In the genomic region with DNA sequence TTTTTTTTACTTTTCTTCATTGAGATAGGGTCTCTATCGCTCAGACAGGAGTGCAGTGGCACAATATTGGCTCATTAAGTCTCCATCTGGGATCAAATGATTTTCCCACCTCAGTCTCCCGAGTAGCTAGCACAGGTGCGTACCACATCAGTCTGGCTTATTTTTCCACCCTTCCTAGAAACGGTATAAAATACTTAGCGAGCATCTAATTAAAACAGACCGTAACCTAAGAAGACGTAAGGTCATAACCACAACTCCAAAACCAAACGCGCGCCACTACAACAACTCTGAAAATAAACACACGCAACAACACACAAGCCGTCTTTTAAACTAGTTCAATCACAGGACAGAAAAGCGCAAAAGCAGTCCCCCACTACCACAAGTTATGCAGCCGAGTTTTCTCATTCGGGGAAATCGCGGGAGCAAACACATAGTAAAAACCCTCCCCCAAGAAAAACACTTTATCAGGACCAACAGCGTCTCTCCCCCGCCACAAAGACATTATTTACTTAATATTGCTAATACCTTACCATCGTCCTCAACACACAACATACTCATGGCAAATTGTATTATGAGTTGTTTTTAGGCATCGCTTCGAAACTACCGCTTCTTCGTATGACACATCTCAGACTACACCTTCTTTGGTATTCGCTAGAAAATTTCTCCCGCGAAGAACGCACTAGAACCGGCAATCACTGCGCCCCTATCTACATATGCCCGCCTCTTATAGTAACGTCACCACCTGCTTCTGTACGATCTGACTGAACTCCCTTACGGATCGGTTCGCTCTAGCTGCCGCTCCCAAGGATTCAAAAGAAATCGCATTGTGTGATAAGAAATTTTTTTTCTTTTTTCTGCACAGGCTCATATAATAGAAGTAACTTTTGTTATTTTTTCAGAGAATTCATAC, we compare ENCODE assay signal across 1 cellular context.
TF ChIP-seq lines count a peak whose summit lies in the region.

No MANE protein-coding gene starts in this region.

TF ChIP-seq in K562, 482 proteins besides CTCF, POLR2A, EP300 and RAD21 (continued from another document and continues in another):
- TF ChIP-seq ZNF609 (CRISPR knock-in tag; IDR thresholded peaks at IDR 0.05; ENCODE audit: borderline replicate concordance) (peak; percentile 97; the same call in 1 of the 2 replicates), CHAMP1 (IDR thresholded peaks at IDR 0.05) (peak; percentile 71; the same call in 1 of the 2 replicates), ZNF282 (CRISPR knock-in tag; IDR thresholded peaks at IDR 0.05) (peak; percentile 67; the same call in 1 of the 2 replicates), ZNF589 (CRISPR knock-in tag; IDR thresholded peaks at IDR 0.05; ENCODE audit: low read depth) (peak; percentile 54; the same call in 1 of the 2 replicates), KLF6 (CRISPR knock-in tag; IDR thresholded peaks at IDR 0.05; ENCODE audit: borderline replicate concordance) (peak; percentile 90; the same call in 1 of the 2 replicates), ZNF766 (CRISPR knock-in tag; conservative IDR thresholded peaks at IDR 0.05) (peak; percentile 88), HMG20A (CRISPR knock-in tag; conservative IDR thresholded peaks at IDR 0.05) (peak; percentile 97), NR2F6 (CRISPR knock-in tag; IDR thresholded peaks at IDR 0.05) (peak; percentile 100), CEBPG (CRISPR knock-in tag; IDR thresholded peaks at IDR 0.05) (0 out of 2 replicates have a peak, but pooled peaks have one; percentile 44), CEBPG (tag; conservative IDR thresholded peaks at IDR 0.05 in 1 of 2, IDR thresholded peaks at IDR 0.05 in 1 of 2) (0 out of 4 replicates have a peak, but pooled peaks of 1 of the 2 experiments have one; percentile 26), BRD9 (IDR thresholded peaks at IDR 0.05; ENCODE audit: low read depth, partially characterized antibody) (no peak), CREB3L1 (IDR thresholded peaks at IDR 0.05; ENCODE audit: borderline replicate concordance, low read depth) (no peak), FOSL1 (tag; conservative IDR thresholded peaks at IDR 0.05) (peak; percentile 61), FOXM1 (IDR thresholded peaks at IDR 0.05; ENCODE audit: low read depth) (peak; percentile 57), FOXM1 (CRISPR knock-in tag; IDR thresholded peaks at IDR 0.05; ENCODE audit: low read depth) (peak; percentile 66; the same call in 1 of the 2 replicates), PTRF (tag; IDR thresholded peaks at IDR 0.05) (no peak), TGIF2 (CRISPR knock-in tag; IDR thresholded peaks at IDR 0.05) (peak; percentile 92), BRF1 (IDR thresholded peaks at IDR 0.05; ENCODE audit: borderline replicate concordance, extremely low read depth, insufficient read length) (no peak), ZNF778 (CRISPR knock-in tag; IDR thresholded peaks at IDR 0.05) (peak; percentile 92; the same call in 1 of the 2 replicates), KHSRP (IDR thresholded peaks at IDR 0.05) (peak; percentile 99), FOXJ3 (CRISPR knock-in tag; IDR thresholded peaks at IDR 0.05) (peak; percentile 46; the same call in 1 of the 2 replicates), SPI1 (IDR thresholded peaks at IDR 0.05; ENCODE audit: borderline replicate concordance, low read depth, low read length) (0 out of 2 replicates have a peak, but pooled peaks have one; percentile 2), KLF10 (CRISPR knock-in tag; IDR thresholded peaks at IDR 0.05) (peak; percentile 100), NFIC (IDR thresholded peaks at IDR 0.05) (peak; percentile 90), MEF2A (IDR thresholded peaks at IDR 0.05; ENCODE audit: control insufficient read depth, low read depth, low read length) (peak; percentile 86), TEAD2 (tag; IDR thresholded peaks at IDR 0.05) (no peak), ZBTB8A (IDR thresholded peaks at IDR 0.05; ENCODE audit: partially characterized antibody) (peak; percentile 90), ZNF274 (IDR thresholded peaks at IDR 0.05; ENCODE audit: borderline replicate concordance, low read depth, low read length) (peak; percentile 76; the same call in 1 of the 2 replicates), SMARCA4 (IDR thresholded peaks at IDR 0.05) (0 out of 2 replicates have a peak, but pooled peaks have one; percentile 34), XRCC5 (IDR thresholded peaks at IDR 0.05; ENCODE audit: low read depth, low read length) (no peak), MXD1 (CRISPR knock-in tag; IDR thresholded peaks at IDR 0.05; ENCODE audit: borderline replicate concordance, poor library complexity, severe bottlenecking) (no peak), PPARD (CRISPR knock-in tag; IDR thresholded peaks at IDR 0.05) (peak; percentile 55; the same call in 1 of the 2 replicates), NFE2 (IDR thresholded peaks at IDR 0.05; ENCODE audit: low read depth) (peak; percentile 53; the same call in 1 of the 2 replicates), ESRRA (IDR thresholded peaks at IDR 0.05; ENCODE audit: borderline replicate concordance, low read depth) (peak; percentile 81; the same call in 1 of the 2 replicates), ZNF699 (CRISPR knock-in tag; IDR thresholded peaks at IDR 0.05; ENCODE audit: insufficient replicate concordance) (peak; percentile 53), GATAD2B (IDR thresholded peaks at IDR 0.05; ENCODE audit: borderline replicate concordance) (0 out of 2 replicates have a peak, but pooled peaks have one; percentile 35), ZBTB1 (CRISPR knock-in tag; IDR thresholded peaks at IDR 0.05; ENCODE audit: borderline replicate concordance, low read depth) (peak; percentile 98), CBFB (CRISPR knock-in tag; IDR thresholded peaks at IDR 0.05) (peak; percentile 92), ELF1 (tag; IDR thresholded peaks at IDR 0.05) (peak; percentile 15; the same call in 1 of the 2 replicates), ZNF561 (CRISPR knock-in tag; conservative IDR thresholded peaks at IDR 0.05) (peak; percentile 97), SMARCA5 (IDR thresholded peaks at IDR 0.05) (no peak), RBFOX2 (IDR thresholded peaks at IDR 0.05; ENCODE audit: low read depth, low read length) (peak; percentile 90), CSDE1 (IDR thresholded peaks at IDR 0.05) (peak in 1 of 2 experiments; percentile 98; a peak in 2 of 4 replicates)
- TF ChIP-seq, protein P1, sequence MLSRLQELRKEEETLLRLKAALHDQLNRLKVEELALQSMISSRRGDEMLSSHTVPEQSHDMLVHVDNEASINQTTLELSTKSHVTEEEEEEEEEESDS (CRISPR knock-in tag; IDR thresholded peaks at IDR 0.05): peak; percentile 96
- TF ChIP-seq, protein P2, sequence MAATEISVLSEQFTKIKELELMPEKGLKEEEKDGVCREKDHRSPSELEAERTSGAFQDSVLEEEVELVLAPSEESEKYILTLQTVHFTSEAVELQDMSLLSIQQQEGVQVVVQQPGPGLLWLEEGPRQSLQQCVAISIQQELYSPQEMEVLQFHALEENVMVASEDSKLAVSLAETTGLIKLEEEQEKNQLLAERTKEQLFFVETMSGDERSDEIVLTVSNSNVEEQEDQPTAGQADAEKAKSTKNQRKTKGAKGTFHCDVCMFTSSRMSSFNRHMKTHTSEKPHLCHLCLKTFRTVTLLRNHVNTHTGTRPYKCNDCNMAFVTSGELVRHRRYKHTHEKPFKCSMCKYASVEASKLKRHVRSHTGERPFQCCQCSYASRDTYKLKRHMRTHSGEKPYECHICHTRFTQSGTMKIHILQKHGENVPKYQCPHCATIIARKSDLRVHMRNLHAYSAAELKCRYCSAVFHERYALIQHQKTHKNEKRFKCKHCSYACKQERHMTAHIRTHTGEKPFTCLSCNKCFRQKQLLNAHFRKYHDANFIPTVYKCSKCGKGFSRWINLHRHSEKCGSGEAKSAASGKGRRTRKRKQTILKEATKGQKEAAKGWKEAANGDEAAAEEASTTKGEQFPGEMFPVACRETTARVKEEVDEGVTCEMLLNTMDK (IDR thresholded peaks at IDR 0.05; ENCODE audit: borderline replicate concordance, insufficient read depth, low read depth, low read length, poor library complexity, severe bottlenecking): peak; percentile 9
- TF ChIP-seq, protein P3, sequence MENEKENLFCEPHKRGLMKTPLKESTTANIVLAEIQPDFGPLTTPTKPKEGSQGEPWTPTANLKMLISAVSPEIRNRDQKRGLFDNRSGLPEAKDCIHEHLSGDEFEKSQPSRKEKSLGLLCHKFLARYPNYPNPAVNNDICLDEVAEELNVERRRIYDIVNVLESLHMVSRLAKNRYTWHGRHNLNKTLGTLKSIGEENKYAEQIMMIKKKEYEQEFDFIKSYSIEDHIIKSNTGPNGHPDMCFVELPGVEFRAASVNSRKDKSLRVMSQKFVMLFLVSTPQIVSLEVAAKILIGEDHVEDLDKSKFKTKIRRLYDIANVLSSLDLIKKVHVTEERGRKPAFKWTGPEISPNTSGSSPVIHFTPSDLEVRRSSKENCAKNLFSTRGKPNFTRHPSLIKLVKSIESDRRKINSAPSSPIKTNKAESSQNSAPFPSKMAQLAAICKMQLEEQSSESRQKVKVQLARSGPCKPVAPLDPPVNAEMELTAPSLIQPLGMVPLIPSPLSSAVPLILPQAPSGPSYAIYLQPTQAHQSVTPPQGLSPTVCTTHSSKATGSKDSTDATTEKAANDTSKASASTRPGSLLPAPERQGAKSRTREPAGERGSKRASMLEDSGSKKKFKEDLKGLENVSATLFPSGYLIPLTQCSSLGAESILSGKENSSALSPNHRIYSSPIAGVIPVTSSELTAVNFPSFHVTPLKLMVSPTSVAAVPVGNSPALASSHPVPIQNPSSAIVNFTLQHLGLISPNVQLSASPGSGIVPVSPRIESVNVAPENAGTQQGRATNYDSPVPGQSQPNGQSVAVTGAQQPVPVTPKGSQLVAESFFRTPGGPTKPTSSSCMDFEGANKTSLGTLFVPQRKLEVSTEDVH (IDR thresholded peaks at IDR 0.05; ENCODE audit: low read depth, partially characterized antibody): peak; percentile 35
- TF ChIP-seq, protein P4, sequence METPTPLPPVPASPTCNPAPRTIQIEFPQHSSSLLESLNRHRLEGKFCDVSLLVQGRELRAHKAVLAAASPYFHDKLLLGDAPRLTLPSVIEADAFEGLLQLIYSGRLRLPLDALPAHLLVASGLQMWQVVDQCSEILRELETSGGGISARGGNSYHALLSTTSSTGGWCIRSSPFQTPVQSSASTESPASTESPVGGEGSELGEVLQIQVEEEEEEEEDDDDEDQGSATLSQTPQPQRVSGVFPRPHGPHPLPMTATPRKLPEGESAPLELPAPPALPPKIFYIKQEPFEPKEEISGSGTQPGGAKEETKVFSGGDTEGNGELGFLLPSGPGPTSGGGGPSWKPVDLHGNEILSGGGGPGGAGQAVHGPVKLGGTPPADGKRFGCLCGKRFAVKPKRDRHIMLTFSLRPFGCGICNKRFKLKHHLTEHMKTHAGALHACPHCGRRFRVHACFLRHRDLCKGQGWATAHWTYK (CRISPR knock-in tag; IDR thresholded peaks at IDR 0.05): peak; percentile 99
